8 cellular contexts compared by ENCODE assay signal in genomic region chr6:109526905-109527628, GRCh38. TPM values are rescaled to one million over a fixed set of nuclear protein-coding genes. Genes with fewer than 3 reads are reported as not detected.
A peak's percentile ranks its signal among the peaks of the same experiment; 100 is the strongest.
DNase-seq lines count a peak whose midpoint lies in the region; TF ChIP-seq lines count a peak whose summit lies in the region.

No MANE protein-coding gene starts in this region.

- H2BK12ac ChIP-seq in trophoblast cell (ENCODE audit: low read length) = peak overlapping the region; percentile 6

- no peak overlapping the region for H3K23ac ChIP-seq in trophoblast cell (ENCODE audit: low read length)

- H3K36me3 ChIP-seq in trophoblast cell (ENCODE audit: control insufficient read depth in 1 of 2, insufficient read depth in 2 of 2, low read length in 2 of 2) = no peaks in the 10 kb centered on the region

- no peaks in the 10 kb centered on the region for H3K4me1 ChIP-seq in trophoblast cell (ENCODE audit: control insufficient read depth in 1 of 2, insufficient read depth in 2 of 2, low read length in 2 of 2)

- no peak overlapping the region for H3K9ac ChIP-seq in trophoblast cell (ENCODE audit: low read length)

- no peak overlapping the region for H3K4me3 Mint-ChIP-seq in activated T-helper 1 cell treated with anti-CD3 and anti-CD28 coated beads, Interleukin-12 subunit alpha, Interleukin-12 subunit beta, Interleukin-2, Interleukin-4 antibody, amounts not matched to agents 30 ng/mL and 10 ng/mL and 1 ng/mL, durations not matched to agents 14 hours and 24 hours and 36 hours

- H2BK5ac ChIP-seq in trophoblast cell (ENCODE audit: low read depth, low read length, poor library complexity) = no peak overlapping the region

- no CpG with 5 or more reads among the region's 7 CpGs for WGBS in trophoblast cell (ENCODE audit: extremely low coverage, insufficient coverage, insufficient read length)

- no peaks in the 10 kb centered on the region for H3K4me1 Mint-ChIP-seq in activated T-helper 1 cell treated with anti-CD3 and anti-CD28 coated beads, Interleukin-12 subunit alpha, Interleukin-12 subunit beta, Interleukin-2, Interleukin-4 antibody, amounts not matched to agents 30 ng/mL and 10 ng/mL and 1 ng/mL, durations not matched to agents 14 hours and 24 hours and 36 hours (ENCODE audit: low read depth)

- no peak overlapping the region for H3K27ac Mint-ChIP-seq in activated T-helper 1 cell treated with anti-CD3 and anti-CD28 coated beads, Interleukin-12 subunit alpha, Interleukin-12 subunit beta, Interleukin-2, Interleukin-4 antibody, amounts not matched to agents 30 ng/mL and 10 ng/mL and 1 ng/mL, durations not matched to agents 14 hours and 24 hours and 36 hours

- no peak overlapping the region for H3K4ac ChIP-seq in trophoblast cell (ENCODE audit: low read depth, low read length)

- H3K27me3 Mint-ChIP-seq in activated T-helper 1 cell treated with anti-CD3 and anti-CD28 coated beads, Interleukin-12 subunit alpha, Interleukin-12 subunit beta, Interleukin-2, Interleukin-4 antibody, amounts not matched to agents 30 ng/mL and 10 ng/mL and 1 ng/mL, durations not matched to agents 14 hours and 24 hours and 36 hours (ENCODE audit: insufficient read depth) = peaks cover 5% of the 10 kb centered on the region

- H3K9me3 Mint-ChIP-seq in activated T-helper 1 cell treated with anti-CD3 and anti-CD28 coated beads, Interleukin-12 subunit alpha, Interleukin-12 subunit beta, Interleukin-2, Interleukin-4 antibody, amounts not matched to agents 30 ng/mL and 10 ng/mL and 1 ng/mL, durations not matched to agents 14 hours and 24 hours and 36 hours = peaks cover 7% of the 10 kb centered on the region

- TF ChIP-seq CTCF in LNCaP clone FGC (IDR thresholded peaks at IDR 0.05; ENCODE audit: control insufficient read depth, extremely low read depth, insufficient read depth) = peak; percentile 82

- H3K4me3 ChIP-seq in LNCaP clone FGC (ENCODE audit: low read depth, low read length) = no peak overlapping the region
- no peak overlapping the region for H3K4me3 ChIP-seq in trophoblast cell (ENCODE audit: low read depth, low read length)

- no peaks in the 10 kb centered on the region for H3K79me2 ChIP-seq in trophoblast cell (ENCODE audit: control insufficient read depth, insufficient read depth, low read length, poor library complexity)

- no peak overlapping the region for H4K12ac ChIP-seq in trophoblast cell (ENCODE audit: low read depth, low read length)

- H3K14ac ChIP-seq in trophoblast cell (ENCODE audit: low read length) = no peak overlapping the region

- no peak overlapping the region for H4K91ac ChIP-seq in trophoblast cell (ENCODE audit: low read depth, low read length)

- no peak overlapping the region for H3K18ac ChIP-seq in trophoblast cell (ENCODE audit: low read length)

- H2BK120ac ChIP-seq in trophoblast cell (ENCODE audit: insufficient read depth, low read length, poor library complexity) = no peak overlapping the region

- H3K36me3 Mint-ChIP-seq in activated T-helper 1 cell treated with anti-CD3 and anti-CD28 coated beads, Interleukin-12 subunit alpha, Interleukin-12 subunit beta, Interleukin-2, Interleukin-4 antibody, amounts not matched to agents 30 ng/mL and 10 ng/mL and 1 ng/mL, durations not matched to agents 14 hours and 24 hours and 36 hours (ENCODE audit: low read depth) = peaks cover 4% of the 10 kb centered on the region

- intact Hi-C loops in activated T-helper 1 cell treated with anti-CD3 and anti-CD28 coated beads, Interleukin-12 subunit alpha, Interleukin-12 subunit beta, Interleukin-2, Interleukin-4 antibody, amounts not matched to agents 30 ng/mL and 10 ng/mL and 1 ng/mL, durations not matched to agents 14 hours and 24 hours and 36 hours (cut with micrococcal nuclease) = loop anchor here (1.0 to 5.0 kb wide), 6 partner anchors 164 to 863 kb away; partner anchors contain the start of genes AK9 and FIG4

- H3K27ac ChIP-seq in trophoblast cell (ENCODE audit: low read depth, low read length) = no peak overlapping the region

- no peak overlapping the region for H3K4me2 ChIP-seq in trophoblast cell (ENCODE audit: low read length)

- no peak overlapping the region for H2AK5ac ChIP-seq in trophoblast cell (ENCODE audit: low read length)

- peaks cover 2% of the 10 kb centered on the region for H3K79me1 ChIP-seq in trophoblast cell (ENCODE audit: low read length)

- H3K27me3 ChIP-seq in trophoblast cell (ENCODE audit: insufficient read depth, low read length) = no peaks in the 10 kb centered on the region

- DNase-seq in activated gamma-delta T cell treated with Interleukin-2 at 50 U/mL for 16 hours (peak; percentile 33), activated gamma-delta T cell (lab: John Stamatoyannopoulos, UW) (no peak), LNCaP clone FGC (ENCODE audit: low read depth) (peak; percentile 46), RKO (ENCODE audit: low spot score) (peak; percentile 81), globus pallidus (ENCODE audit: low spot score) (peak; percentile 53), trophoblast cell (peak; percentile 42 to 82), mesenteric fat pad (ENCODE audit: low spot score) (no peak)
- DNase-seq in activated T-helper 1 cell treated with anti-CD3 and anti-CD28 coated beads, Interleukin-12 subunit alpha, Interleukin-12 subunit beta, Interleukin-2, Interleukin-4 antibody, amounts not matched to agents 30 ng/mL and 10 ng/mL and 1 ng/mL, durations not matched to agents 14 hours and 24 hours and 36 hours (ENCODE audit: low spot score) = peak; percentile 35

- no peak overlapping the region for H2AFZ ChIP-seq in trophoblast cell (ENCODE audit: insufficient read depth, low read length, poor library complexity)

- peak overlapping the region; percentile 63 for H4K8ac ChIP-seq in trophoblast cell (ENCODE audit: low read depth, low read length)

- no peaks in the 10 kb centered on the region for H3K9me3 ChIP-seq in trophoblast cell (ENCODE audit: insufficient read depth, low read depth, low read length)

RNA-seq across cellular contexts. Expression of gene ZBTB24, which starts 44.0 kb away (rescaled TPM):
- total RNA-seq in activated T-helper 1 cell treated with anti-CD3 and anti-CD28 coated beads, Interleukin-12 subunit alpha, Interleukin-12 subunit beta, Interleukin-2, Interleukin-4 antibody, amounts not matched to agents 30 ng/mL and 10 ng/mL and 1 ng/mL, durations not matched to agents 14 hours and 24 hours and 36 hours = 19.5 and 20.8 TPM in 2 replicates
- 4.9 and 5.1 TPM in 2 replicates for polyA plus RNA-seq in trophoblast cell (2013)
- 6.3 TPM for total RNA-seq in mesenteric fat pad

Comparison
In these comparisons a context has a peak if more than half of its experiments do, and no peak if none do; other contexts are left out.
1. DNase-seq: peak in activated gamma-delta T cell treated with Interleukin-2 at 50 U/mL for 16 hours (single experiment), LNCaP clone FGC (single experiment), RKO (single experiment), activated T-helper 1 cell treated with anti-CD3 and anti-CD28 coated beads, Interleukin-12 subunit alpha, Interleukin-12 subunit beta, Interleukin-2, Interleukin-4 antibody, amounts not matched to agents 30 ng/mL and 10 ng/mL and 1 ng/mL, durations not matched to agents 14 hours and 24 hours and 36 hours (single experiment), globus pallidus (single experiment) and trophoblast cell (2 of 2); none in activated gamma-delta T cell (single experiment) and mesenteric fat pad (single experiment).